ENCODE assay signal across 9 cellular contexts in genomic region chr16:84084570-84085270, GRCh38. TPM values are rescaled to one million over a fixed set of nuclear protein-coding genes. Genes with fewer than 3 reads are reported as not detected.
DNase-seq lines count a peak whose midpoint lies in the region; ATAC-seq and TF ChIP-seq lines count a peak whose summit lies in the region.
"Had no signal": no experiment of that assay in that cellular context is flagged by ENCODE, and none has a peak within 500 bp of the region (broad histone marks: within the 10 kb centered on the region; RNA-seq: fewer than 3 reads in every experiment).

No MANE protein-coding gene starts in this region.

- ATAC-seq in HCT116 (peak; percentile 97), lung (ENCODE audit: insufficient read depth, low FRiP score) (peak; percentile 81), HG02884 (IDR thresholded peaks at IDR 0.05; ENCODE audit: unreplicated experiment) (no peak)

- H3K4me2 ChIP-seq in HCT116 (ENCODE audit: low read length): no peak overlapping the region

- POLR2A ChIA-PET in HCT116 (lab: Charles Lee): no interaction called here

- H3K36me3 ChIP-seq in HCT116 (ENCODE audit: control insufficient read depth in 1 of 2, insufficient read depth in 2 of 2, low read length in 2 of 2): peaks cover 31 to 64% of the 10 kb centered on the region in 2 experiments
- peaks cover 15 to 59% of the 10 kb centered on the region in 2 donors for H3K36me3 ChIP-seq in lung (ENCODE audit: control insufficient read depth in 2 of 2, insufficient read depth in 2 of 2, low read length in 2 of 2)

- 48 to 55% methylated on average over 11 of the region's 11 CpGs for WGBS in lung, 2 donors

- no peaks in the 10 kb centered on the region for H4K20me1 ChIP-seq in HCT116 (ENCODE audit: insufficient read depth)

- H3K4me1 Mint-ChIP-seq in Calu3 (ENCODE audit: low read depth, unreplicated experiment): no peaks in the 10 kb centered on the region
- H3K4me1 Mint-ChIP-seq in activated CD4-positive, alpha-beta T cell treated with anti-CD3 and anti-CD28 coated beads, Interleukin-2, amount 10 ng/mL, durations not matched to agents 24 days and 14 days: peaks cover 30% of the 10 kb centered on the region

- peak; percentile 84 for TF ChIP-seq CTCF in Calu3 (IDR thresholded peaks at IDR 0.05; ENCODE audit: unreplicated experiment)
- peak; percentile 87 to 99 (median 98) for TF ChIP-seq CTCF in HCT116 (IDR thresholded peaks at IDR 0.05 in 2 of 3, conservative IDR thresholded peaks at IDR 0.05 in 1 of 3; ENCODE audit: borderline replicate concordance in 1 of 3, insufficient read depth in 1 of 3, low read depth in 2 of 3, low read length in 2 of 3)
- peak; percentile 52 for TF ChIP-seq CTCF in lung (IDR thresholded peaks at IDR 0.05; ENCODE audit: control extremely low read depth, extremely low read depth)

- intact Hi-C loops in Calu3 (cut with micrococcal nuclease; ENCODE audit: unreplicated experiment) (loop anchor here (1.0 kb wide), 1 partner anchor 91 kb away; no protein-coding TSS in a partner anchor), HCT116 (cut with micrococcal nuclease) (loop anchor here (1.0 kb wide), 4 partner anchors 57 to 400 kb away; partner anchors contain the start of gene TAF1C)
- intact Hi-C loops in activated CD4-positive, alpha-beta T cell treated with anti-CD3 and anti-CD28 coated beads, Interleukin-2, amount 10 ng/mL, durations not matched to agents 24 days and 14 days (cut with micrococcal nuclease): loop anchor here (1.0 to 10.0 kb wide), 4 partner anchors 60 to 420 kb away; partner anchors contain the start of genes DNAAF1, HSDL1, MEAK7 and TAF1C

- H2AFZ ChIP-seq in HCT116 (ENCODE audit: low read depth, low read length, poor library complexity, severe bottlenecking): no peak overlapping the region

- H3K27ac Mint-ChIP-seq in Calu3 (ENCODE audit: unreplicated experiment): no peak overlapping the region
- H3K27ac Mint-ChIP-seq in activated CD4-positive, alpha-beta T cell treated with anti-CD3 and anti-CD28 coated beads, Interleukin-2, amount 10 ng/mL, durations not matched to agents 24 days and 14 days: peak overlapping the region; percentile 1
- H3K27ac Mint-ChIP-seq: T-helper 1 cell treated with Interleukin-12 subunit alpha and Interleukin-12 subunit beta and Interleukin-4 antibody, amounts not matched to agents 30 μg/mL and 1 μg/mL, for 36 hours had no signal

- no peaks in the 10 kb centered on the region for H3K9me3 ChIP-seq in HCT116 (ENCODE audit: control insufficient read depth in 1 of 2, insufficient read depth in 1 of 2, low read depth in 1 of 2, low read length in 2 of 2)
- no peaks in the 10 kb centered on the region for H3K9me3 ChIP-seq in lung (ENCODE audit: control insufficient read depth in 2 of 2, insufficient read depth in 1 of 2, low read length in 1 of 2)

- RAD21 ChIA-PET in HCT116 (lab: Charles Lee; ENCODE audit: low non-redundant PET in 1 of 2, low total read pairs in 2 of 2, uncharacterized antibody in 2 of 2, unreplicated experiment in 2 of 2): interaction anchor here (0.9 to 1.0 kb wide), 2 partner anchors 102 to 223 kb away, joined by 3 to 4 read pairs (median 4); partner anchors contain the start of gene TAF1C (in 1 of the 2)

- H3K9me3 Mint-ChIP-seq in Calu3 (ENCODE audit: low read depth, unreplicated experiment): no peaks in the 10 kb centered on the region
- no peaks in the 10 kb centered on the region for H3K9me3 Mint-ChIP-seq in activated CD4-positive, alpha-beta T cell treated with anti-CD3 and anti-CD28 coated beads, Interleukin-2, amount 10 ng/mL, durations not matched to agents 24 days and 14 days
- H3K9me3 Mint-ChIP-seq: T-helper 1 cell treated with Interleukin-12 subunit alpha and Interleukin-12 subunit beta and Interleukin-4 antibody, amounts not matched to agents 30 μg/mL and 1 μg/mL, for 36 hours had no signal

- no peak overlapping the region for H3K9ac ChIP-seq in HCT116 (ENCODE audit: low read length)

- H3K36me3 Mint-ChIP-seq in Calu3 (ENCODE audit: insufficient read depth, unreplicated experiment): peaks cover 44% of the 10 kb centered on the region
- H3K36me3 Mint-ChIP-seq in activated CD4-positive, alpha-beta T cell treated with anti-CD3 and anti-CD28 coated beads, Interleukin-2, amount 10 ng/mL, durations not matched to agents 24 days and 14 days (ENCODE audit: low read depth): peaks cover 65% of the 10 kb centered on the region

- no peaks in the 10 kb centered on the region for H3K9me2 ChIP-seq in HCT116 (ENCODE audit: insufficient read depth)

- no peaks in the 10 kb centered on the region for H3K79me2 ChIP-seq in HCT116 (ENCODE audit: insufficient read depth, low read length)

- no peak for TF ChIP-seq POLR2A in HCT116 (IDR thresholded peaks at IDR 0.05; ENCODE audit: borderline replicate concordance, extremely low read depth, insufficient read depth, insufficient read length)

- H3K4me3 ChIP-seq in HCT116 (replicated peaks in 1 of 2; ENCODE audit: low read depth in 1 of 2, low read length in 2 of 2) (no peak overlapping the region), lung (no peak overlapping the region)

- H3K4me3 Mint-ChIP-seq in Calu3 (ENCODE audit: low read depth, unreplicated experiment): no peak overlapping the region
- no peak overlapping the region for H3K4me3 Mint-ChIP-seq in activated CD4-positive, alpha-beta T cell treated with anti-CD3 and anti-CD28 coated beads, Interleukin-2, amount 10 ng/mL, durations not matched to agents 24 days and 14 days
- H3K4me3 Mint-ChIP-seq: T-helper 1 cell treated with Interleukin-12 subunit alpha and Interleukin-12 subunit beta and Interleukin-4 antibody, amounts not matched to agents 30 μg/mL and 1 μg/mL, for 36 hours had no signal

- H3K27ac ChIP-seq in HCT116 (ENCODE audit: low read depth, low read length): no peak overlapping the region
- H3K27ac ChIP-seq in lung (ENCODE audit: low read depth in 1 of 2, low read length in 1 of 2): no peak overlapping the region

- CTCF ChIA-PET in Calu3 (lab: Charles Lee): interaction anchor here (1.0 to 1.6 kb wide), 5 partner anchors 32 to 102 kb away, joined by 3 to 13 read pairs (median 9); partner anchors contain the start of genes MBTPS1 and TAF1C
- CTCF ChIA-PET in HCT116 (lab: Charles Lee): interaction anchor here (0.7 to 3.1 kb wide), 16 partner anchors 10 to 224 kb away, joined by 3 to 33 read pairs (median 6); partner anchors contain the start of genes MBTPS1, OSGIN1 and TAF1C

- DNase-seq in Calu3: peak; percentile 80
- DNase-seq in HCT116 (ENCODE audit: low read depth, low spot score): peak; percentile 64
- DNase-seq in NCI-H2196 treated with DMSO at 0.1 percent for 48 hours (lab: John Stamatoyannopoulos, UW; ENCODE audit: unreplicated experiment): peak; percentile 23
- peak; percentile 91 for DNase-seq in activated CD4-positive, alpha-beta T cell treated with anti-CD3 and anti-CD28 coated beads, Interleukin-2, amount 10 ng/mL, durations not matched to agents 24 days and 14 days
- peak; percentile 84 for DNase-seq in dermis blood vessel endothelial cell
- DNase-seq in lung (ENCODE audit: low spot score): peak; percentile 65
- peak; percentile 30 to 41 for DNase-seq in stimulated activated CD8-positive, alpha-beta memory T cell treated with anti-CD3 and anti-CD28 coated beads, Interleukin-4, amount 100 ng/mL, for 4 hours (ENCODE audit: low read depth in 2 of 2, low spot score in 1 of 2)

- no peaks in the 10 kb centered on the region for H3K27me3 Mint-ChIP-seq in Calu3 (ENCODE audit: unreplicated experiment)
- H3K27me3 Mint-ChIP-seq in activated CD4-positive, alpha-beta T cell treated with anti-CD3 and anti-CD28 coated beads, Interleukin-2, amount 10 ng/mL, durations not matched to agents 24 days and 14 days: no peaks in the 10 kb centered on the region

- H3K4me1 ChIP-seq in HCT116 (ENCODE audit: control insufficient read depth in 1 of 2, insufficient read depth in 2 of 2, low read length in 2 of 2) (no peaks in the 10 kb centered on the region), lung (ENCODE audit: control insufficient read depth in 2 of 2, insufficient read depth in 2 of 2, low read length in 2 of 2) (no peaks in the 10 kb centered on the region)

- BruUV-seq in Calu3 (replicated peaks; lab: Mats Ljungman, UMichigan): no TSS peak
- no TSS peak for BruUV-seq in HCT116 (replicated peaks; lab: Mats Ljungman, UMichigan)

- H3K27me3 ChIP-seq in HCT116 (ENCODE audit: insufficient read depth, low read length) (no peaks in the 10 kb centered on the region), lung (ENCODE audit: control insufficient read depth, insufficient read depth) (no peaks in the 10 kb centered on the region)

- TF ChIP-seq RAD21 in HCT116 (IDR thresholded peaks at IDR 0.05; ENCODE audit: low read depth): peak; percentile 94

TF ChIP-seq in HCT116, 20 proteins besides CTCF, POLR2A, EP300 and RAD21 (continues in another document):
- TF ChIP-seq YY1 (IDR thresholded peaks at IDR 0.05; ENCODE audit: extremely low read depth, insufficient replicate concordance, low read depth, low read length) (no peak), POLR2AphosphoS5 (IDR thresholded peaks at IDR 0.05; ENCODE audit: low read depth, low read length) (no peak), SP1 (IDR thresholded peaks at IDR 0.05; ENCODE audit: low read depth) (no peak), SIN3A (IDR thresholded peaks at IDR 0.05; ENCODE audit: low read depth) (no peak), ZNF274 (IDR thresholded peaks at IDR 0.05; ENCODE audit: low read depth, low read length) (no peak), CBX3 (IDR thresholded peaks at IDR 0.05; ENCODE audit: low read depth) (no peak)

RNA-seq across cellular contexts. Expression of gene MBTPS1, which starts 32.0 kb away (rescaled TPM):
- total RNA-seq in Calu3 (2022) (116 and 130 TPM in 2 replicates), HCT116 (2021; ENCODE audit: unreplicated experiment) (111 TPM), dermis blood vessel endothelial cell (120 and 138 TPM in 2 replicates), lung (100 to 1,000 TPM in 1 of 2 donors, 10 to 100 TPM in 1; 87.7 to 130 TPM)
- polyA plus RNA-seq in HCT116 (2012): 65.5 and 68.4 TPM in 2 replicates
- 49.6 and 52.3 TPM in 2 replicates for total RNA-seq in activated CD4-positive, alpha-beta T cell treated with anti-CD3 and anti-CD28 coated beads, Interleukin-2, amount 10 ng/mL, durations not matched to agents 24 days and 14 days
- polyA plus RNA-seq in lung: 10 to 100 TPM; 45.5 to 48.3 TPM

RNA-seq across cellular contexts. Expression of gene SLC38A8, which starts 42.1 kb away (rescaled TPM):
- total RNA-seq in Calu3 (2022) (not detected in 2 replicates), HCT116 (2021; ENCODE audit: unreplicated experiment) (not detected), dermis blood vessel endothelial cell (not detected in 2 replicates), lung (not detected)
- 0.32 TPM in 1 of 2 replicates, not detected in the other for polyA plus RNA-seq in HCT116 (2012)
- not detected in 2 replicates for total RNA-seq in activated CD4-positive, alpha-beta T cell treated with anti-CD3 and anti-CD28 coated beads, Interleukin-2, amount 10 ng/mL, durations not matched to agents 24 days and 14 days
- 1 to 10 TPM in 1 of 2 donors, not detected in 1; 1.2 TPM for polyA plus RNA-seq in lung

Comparison
In these comparisons a context has a peak if more than half of its experiments do, and no peak if none do; other contexts are left out.
1. DNase-seq: peak in every context shown above with its lines; median percentile 91 in activated CD4-positive, alpha-beta T cell treated with anti-CD3 and anti-CD28 coated beads, Interleukin-2, amount 10 ng/mL, durations not matched to agents 24 days and 14 days; 84 in dermis blood vessel endothelial cell; 80 in Calu3; 65 in lung; 64 in HCT116; 36 in stimulated activated CD8-positive, alpha-beta memory T cell treated with anti-CD3 and anti-CD28 coated beads, Interleukin-4, amount 100 ng/mL, for 4 hours; 23 in NCI-H2196 treated with DMSO at 0.1 percent for 48 hours.